Comparison of ENCODE assay signal across 8 cellular contexts in the genomic region with DNA sequence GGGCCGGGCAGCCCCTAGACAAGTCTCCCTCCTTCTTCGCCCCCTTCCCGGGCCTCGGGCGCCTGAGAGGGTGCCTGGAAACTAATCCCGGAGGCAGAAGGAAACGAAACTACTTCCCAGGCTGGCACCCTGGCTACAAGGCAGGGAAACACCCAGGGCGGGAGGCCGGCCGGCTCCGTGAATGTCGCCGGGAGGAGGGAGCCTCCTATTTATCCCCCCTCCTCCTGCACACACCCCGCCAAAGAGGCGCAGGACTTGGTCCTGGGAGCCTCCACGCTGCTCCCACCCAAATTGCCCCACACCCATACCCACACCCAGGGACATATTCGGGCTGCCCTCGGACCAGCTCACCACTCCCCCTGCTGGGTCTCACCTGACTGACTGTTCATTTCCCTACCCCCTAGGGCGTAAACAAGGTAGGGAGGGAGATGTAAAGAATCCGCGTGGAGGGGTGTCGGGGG. TPM values are rescaled to one million over a fixed set of nuclear protein-coding genes. Genes with fewer than 3 reads are reported as not detected.
A peak's percentile ranks its signal among the peaks of the same experiment; 100 is the strongest.
DNase-seq lines count a peak whose midpoint lies in the region; ATAC-seq, FAIRE-seq and TF ChIP-seq lines count a peak whose summit lies in the region.

A gene with protein sequence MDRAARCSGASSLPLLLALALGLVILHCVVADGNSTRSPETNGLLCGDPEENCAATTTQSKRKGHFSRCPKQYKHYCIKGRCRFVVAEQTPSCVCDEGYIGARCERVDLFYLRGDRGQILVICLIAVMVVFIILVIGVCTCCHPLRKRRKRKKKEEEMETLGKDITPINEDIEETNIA (minus strand): TSS at position 183 of the 461 bp plus-strand sequence. CDS start 198 bp downstream, outside the sequence.

- intact Hi-C loops in CD4-positive, alpha-beta memory T cell (cut with micrococcal nuclease): no loop called here
- intact Hi-C loops in CD8-positive, alpha-beta T cell (cut with DNase I, micrococcal nuclease): no loop called here

- no peak for TF ChIP-seq POLR2A in GM12892 (IDR thresholded peaks at IDR 0.05; ENCODE audit: low read depth, low read length)

- H3K27ac Mint-ChIP-seq in CD4-positive, alpha-beta memory T cell: no peak within 1 kb of the TSS
- H3K27ac Mint-ChIP-seq in naive thymus-derived CD8-positive, alpha-beta T cell: peak within 1 kb of the TSS in 1 of 10 donors; percentile 40
- no peak within 1 kb of the TSS for H3K27ac Mint-ChIP-seq in CD8-positive, alpha-beta T cell

- ATAC-seq in HG02642 (IDR thresholded peaks at IDR 0.05; ENCODE audit: poor library complexity, unreplicated experiment) (peak; percentile 53), HG03280 (IDR thresholded peaks at IDR 0.05; ENCODE audit: unreplicated experiment) (no peak)
- ATAC-seq in naive thymus-derived CD8-positive, alpha-beta T cell: no peak
- ATAC-seq in CD8-positive, alpha-beta T cell: no peak

- peak within 1 kb of the TSS; percentile 7 to 72 (median 50) for H3K4me3 Mint-ChIP-seq in CD4-positive, alpha-beta memory T cell
- H3K4me3 Mint-ChIP-seq in naive thymus-derived CD8-positive, alpha-beta T cell: peak within 1 kb of the TSS in 7 of 10 donors; percentile 10 to 70 (median 45)
- no peak within 1 kb of the TSS for H3K4me3 Mint-ChIP-seq in CD8-positive, alpha-beta T cell

- no peak for DNase-seq in CD4-positive, alpha-beta memory T cell
- DNase-seq in SJSA1 (ENCODE audit: low read depth in 1 of 2, low spot score in 2 of 2) (no peak), fibroblast of mammary gland (ENCODE audit: low read depth) (peak; percentile 5), GM12892 (ENCODE audit: insufficient read length) (no peak)
- DNase-seq in naive thymus-derived CD8-positive, alpha-beta T cell: no peak
- DNase-seq in CD8-positive, alpha-beta T cell: no peak

- no peak within 1 kb of the TSS for H3K27ac ChIP-seq in CD4-positive, alpha-beta memory T cell (ENCODE audit: low read depth, low read length)
- no peak within 1 kb of the TSS for H3K27ac ChIP-seq in SJSA1
- no peak within 1 kb of the TSS for H3K27ac ChIP-seq in CD8-positive, alpha-beta T cell (ENCODE audit: low read depth, low read length)

- peak; percentile 30 for TF ChIP-seq CTCF in fibroblast of mammary gland (conservative IDR thresholded peaks at IDR 0.05; ENCODE audit: control insufficient read depth, insufficient read depth, low read depth, low read length)
- TF ChIP-seq CTCF in CD8-positive, alpha-beta T cell (IDR thresholded peaks at IDR 0.05): no peak

- POLR2A ChIA-PET in CD4-positive, alpha-beta memory T cell (lab: Charles Lee; ENCODE audit: partially characterized antibody): no interaction called here
- POLR2A ChIA-PET in naive thymus-derived CD8-positive, alpha-beta T cell (lab: Charles Lee): no interaction called here
- POLR2A ChIA-PET in CD8-positive, alpha-beta T cell (lab: Charles Lee): no interaction called here

- no peak for FAIRE-seq in GM12892 (lab: Jason Lieb, UNC)

- no peaks in the 10 kb centered on the region for H3K9me3 ChIP-seq in CD4-positive, alpha-beta memory T cell (ENCODE audit: control insufficient read depth in 1 of 2, low read length in 2 of 2)
- H3K9me3 ChIP-seq in SJSA1 (replicated peaks): no peaks in the 10 kb centered on the region
- H3K9me3 ChIP-seq in CD8-positive, alpha-beta T cell (ENCODE audit: low read length): no peaks in the 10 kb centered on the region

- CTCF ChIA-PET in CD4-positive, alpha-beta memory T cell (lab: Charles Lee; ENCODE audit: partially characterized antibody): no interaction called here
- CTCF ChIA-PET in CD8-positive, alpha-beta T cell (lab: Charles Lee): no interaction called here

- H3K36me3 ChIP-seq in CD4-positive, alpha-beta memory T cell (ENCODE audit: insufficient read depth, low read length): no peaks in the 10 kb centered on the region
- no peaks in the 10 kb centered on the region for H3K36me3 ChIP-seq in SJSA1
- no peaks in the 10 kb centered on the region for H3K36me3 ChIP-seq in CD8-positive, alpha-beta T cell (ENCODE audit: insufficient read depth, low read length)

- H3K4me1 ChIP-seq in CD4-positive, alpha-beta memory T cell (ENCODE audit: insufficient read depth, low read length): no peaks in the 10 kb centered on the region
- H3K4me1 ChIP-seq in SJSA1 (replicated peaks): no peaks in the 10 kb centered on the region
- H3K4me1 ChIP-seq in CD8-positive, alpha-beta T cell (ENCODE audit: insufficient read depth, low read length): no peaks in the 10 kb centered on the region

- H3K27me3 ChIP-seq in CD4-positive, alpha-beta memory T cell (ENCODE audit: insufficient read depth, low read length): peaks cover 12% of the 10 kb centered on the region
- peaks cover 34% of the 10 kb centered on the region for H3K27me3 ChIP-seq in SJSA1 (replicated peaks)
- H3K27me3 ChIP-seq in CD8-positive, alpha-beta T cell (ENCODE audit: insufficient read depth, low read length): no peaks in the 10 kb centered on the region

- no peak within 1 kb of the TSS for H3K4me3 ChIP-seq in CD4-positive, alpha-beta memory T cell (ENCODE audit: low read length in 2 of 2)
- peak within 1 kb of the TSS; percentile 32 for H3K4me3 ChIP-seq in SJSA1
- H3K4me3 ChIP-seq in fibroblast of mammary gland (ENCODE audit: control insufficient read depth, low read depth, low read length): peak within 1 kb of the TSS; percentile 52
- H3K4me3 ChIP-seq in CD8-positive, alpha-beta T cell (ENCODE audit: low read depth, low read length): no peak within 1 kb of the TSS

- peaks cover 0 to 7% (median under 1%) of the 10 kb centered on the region in 8 donors for H3K9me3 Mint-ChIP-seq in CD4-positive, alpha-beta memory T cell
- peaks cover 0 to 2% (median 0%) of the 10 kb centered on the region in 9 donors for H3K9me3 Mint-ChIP-seq in naive thymus-derived CD8-positive, alpha-beta T cell
- no peaks in the 10 kb centered on the region for H3K9me3 Mint-ChIP-seq in CD8-positive, alpha-beta T cell

- H3K27me3 Mint-ChIP-seq in CD4-positive, alpha-beta memory T cell: peaks cover 17 to 44% of the 10 kb centered on the region in 2 donors
- H3K27me3 Mint-ChIP-seq in naive thymus-derived CD8-positive, alpha-beta T cell: peaks cover 18 to 76% (median 40%) of the 10 kb centered on the region in 5 donors
- H3K27me3 Mint-ChIP-seq in CD8-positive, alpha-beta T cell (ENCODE audit: low read depth): peaks cover 37% of the 10 kb centered on the region

- H3K4me1 Mint-ChIP-seq in CD4-positive, alpha-beta memory T cell: peaks cover 0 to 2% (median under 1%) of the 10 kb centered on the region in 4 donors
- H3K4me1 Mint-ChIP-seq in naive thymus-derived CD8-positive, alpha-beta T cell: peaks cover 0 to 10% (median 4%) of the 10 kb centered on the region in 4 donors
- no peaks in the 10 kb centered on the region for H3K4me1 Mint-ChIP-seq in CD8-positive, alpha-beta T cell (ENCODE audit: low read depth)

- no peaks in the 10 kb centered on the region for H3K36me3 Mint-ChIP-seq in CD4-positive, alpha-beta memory T cell
- no peaks in the 10 kb centered on the region for H3K36me3 Mint-ChIP-seq in naive thymus-derived CD8-positive, alpha-beta T cell
- H3K36me3 Mint-ChIP-seq in CD8-positive, alpha-beta T cell: no peaks in the 10 kb centered on the region

RNA-seq across cellular contexts. Expression of the gene that starts here (rescaled TPM):
- total RNA-seq in CD4-positive, alpha-beta memory T cell: not detected
- not detected for polyA plus RNA-seq in CD4-positive, alpha-beta memory T cell
- not detected in 2 replicates for total RNA-seq in SJSA1 (2014; rRNA removed; shearing (Covaris generic))
- not detected for total RNA-seq in naive thymus-derived CD8-positive, alpha-beta T cell
- polyA plus RNA-seq in naive thymus-derived CD8-positive, alpha-beta T cell: not detected
- not detected for polyA plus RNA-seq in GM12892 (2012; ENCODE audit: missing spikeins)
- total RNA-seq in CD8-positive, alpha-beta T cell: not detected

Comparison
In these comparisons a context has a peak if more than half of its experiments do, and no peak if none do; other contexts are left out.
1. H3K4me3 ChIP-seq: peak in SJSA1 (single experiment) and fibroblast of mammary gland (single experiment); none in CD4-positive, alpha-beta memory T cell (0 of 2) and CD8-positive, alpha-beta T cell (single experiment).